19 cellular contexts compared by ENCODE assay signal in the genomic region with DNA sequence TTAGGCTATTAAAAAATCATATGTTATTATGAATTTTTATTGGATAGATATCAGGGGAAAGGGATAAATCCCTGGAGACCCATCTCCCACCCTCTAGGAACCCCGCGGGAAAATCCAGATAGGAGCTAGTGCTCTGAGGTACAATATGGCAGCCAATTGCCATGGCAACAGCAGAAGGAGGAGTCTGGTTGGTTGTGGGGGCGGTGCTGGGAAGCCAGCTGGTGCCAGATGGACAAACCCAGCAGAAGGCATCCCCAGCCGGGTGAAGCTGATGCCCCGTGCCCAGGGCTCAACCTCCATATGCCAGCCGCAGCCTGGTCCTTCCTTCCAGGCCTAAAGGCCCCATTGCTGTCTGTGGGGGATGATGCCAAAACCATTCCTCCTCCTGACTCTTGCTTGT. TPM values are rescaled to one million over a fixed set of nuclear protein-coding genes. Genes with fewer than 3 reads are reported as not detected.
DNase-seq lines count a peak whose midpoint lies in the region; TF ChIP-seq lines count a peak whose summit lies in the region.
"Had no signal": no experiment of that assay in that cellular context is flagged by ENCODE, and none has a peak within 500 bp of the region (broad histone marks: within the 10 kb centered on the region; RNA-seq: fewer than 3 reads in every experiment).

No MANE protein-coding gene starts in this region.

- no peak overlapping the region for H3K27ac ChIP-seq in effector memory CD4-positive, alpha-beta T cell (ENCODE audit: insufficient read depth, low read length, poor library complexity, severe bottlenecking)
- no peak overlapping the region for H3K27ac ChIP-seq in Peyer's patch
- H3K27ac ChIP-seq: 22Rv1, C4-2B, gastroesophageal sphincter, neutrophil, skin epidermis, WERI-Rb-1 had no signal

- no peaks in the 10 kb centered on the region for H3K4me1 ChIP-seq in effector memory CD4-positive, alpha-beta T cell (ENCODE audit: control insufficient read depth, insufficient read depth, low read length, poor library complexity, severe bottlenecking)
- H3K4me1 ChIP-seq in Peyer's patch = no peaks in the 10 kb centered on the region
- H3K4me1 ChIP-seq: gastroesophageal sphincter had no signal

- H3K4me3 ChIP-seq in effector memory CD4-positive, alpha-beta T cell (ENCODE audit: insufficient read depth, low read depth, low read length, poor library complexity, severe bottlenecking) = no peak overlapping the region
- H3K4me3 ChIP-seq in Peyer's patch = no peak overlapping the region
- H3K4me3 ChIP-seq: gastroesophageal sphincter, skin epidermis had no signal

- TF ChIP-seq POLR2A in Peyer's patch (IDR thresholded peaks at IDR 0.05) = no peak

- no peaks in the 10 kb centered on the region for H3K9me3 ChIP-seq in effector memory CD4-positive, alpha-beta T cell (ENCODE audit: control insufficient read depth, low read length)
- H3K9me3 ChIP-seq in Peyer's patch = no peaks in the 10 kb centered on the region
- H3K9me3 ChIP-seq: gastroesophageal sphincter, neutrophil had no signal

- no peaks in the 10 kb centered on the region for H3K27me3 ChIP-seq in effector memory CD4-positive, alpha-beta T cell (replicated peaks; ENCODE audit: control insufficient read depth, insufficient read depth, low read length, poor library complexity, severe bottlenecking)
- H3K27me3 ChIP-seq in Peyer's patch = no peaks in the 10 kb centered on the region

- H3K36me3 ChIP-seq in effector memory CD4-positive, alpha-beta T cell (ENCODE audit: control insufficient read depth, insufficient read depth, low read length) = no peaks in the 10 kb centered on the region
- no peaks in the 10 kb centered on the region for H3K36me3 ChIP-seq in Peyer's patch
- H3K36me3 ChIP-seq: gastroesophageal sphincter, neutrophil, WERI-Rb-1 had no signal

- no peak for TF ChIP-seq CTCF in Peyer's patch (IDR thresholded peaks at IDR 0.05)

- DNase-seq in DMS53 (lab: John Stamatoyannopoulos, UW) (peak; percentile 61), DMS53 treated with DMSO at 0.1 percent for 48 hours (lab: John Stamatoyannopoulos, UW; ENCODE audit: unreplicated experiment) (no peak), NCI-H524 (lab: John Stamatoyannopoulos, UW) (peak; percentile 96 to 97), cerebellar nuclear complex (lab: John Stamatoyannopoulos, UW) (peak; percentile 80 to 93), occipital lobe (lab: John Stamatoyannopoulos, UW) (peak; percentile 59), NCI-H1048 (lab: John Stamatoyannopoulos, UW) (no peak), Peyer's patch (no peak)
- DNase-seq in effector memory CD4-positive, alpha-beta T cell = no peak
- DNase-seq: activated CD8-positive, alpha-beta memory T cell treated with anti-CD3 and anti-CD28 coated beads for 24 hours; T-helper 1 cell; trophoblast cell; WERI-Rb-1 had no signal

RNA-seq across cellular contexts. Expression of a gene that starts 38.3 kb away (rescaled TPM):
- not detected for total RNA-seq in occipital lobe
- total RNA-seq in Peyer's patch = 1 to 10 TPM in 1 of 4 donors, not detected in 3; 3.1 TPM
- total RNA-seq: activated T-helper 2 cell treated with anti-CD3 and anti-CD28 coated beads, Interferon-gamma antibody, Interleukin-2, Interleukin-4, amounts not matched to agents 10 μg/mL and 5 μg/mL and 100 μg/mL, durations not matched to agents 14 hours and 24 hours and 36 hours; gastroesophageal sphincter; MCF 10A had no signal

Comparison
In these comparisons a context has a peak if more than half of its experiments do, and no peak if none do; other contexts are left out.
1. DNase-seq: peak in DMS53 (single experiment), NCI-H524 (2 of 2), cerebellar nuclear complex (2 of 2) and occipital lobe (single experiment); none in DMS53 treated with DMSO at 0.1 percent for 48 hours (single experiment), effector memory CD4-positive, alpha-beta T cell (0 of 3), NCI-H1048 (single experiment) and Peyer's patch (0 of 3).